ENCODE assay signal across 1 cellular context in genomic region chr15:40338041-40338657, GRCh38.
TF ChIP-seq lines count a peak whose summit lies in the region.

No MANE protein-coding gene starts in this region.

TF ChIP-seq in GM23338, 12 proteins besides CTCF, POLR2A, EP300 and RAD21 (continued from another document):
- TF ChIP-seq ZNF462 (CRISPR knock-in tag; IDR thresholded peaks at IDR 0.05) (no peak), JUNB (IDR thresholded peaks at IDR 0.05; ENCODE audit: unreplicated experiment) (no peak), EZH2phosphoT487 (IDR thresholded peaks at IDR 0.05; ENCODE audit: unreplicated experiment) (no peak), NANOG (IDR thresholded peaks at IDR 0.05; ENCODE audit: borderline replicate concordance) (no peak)
